ENCODE assay signal across 1 cellular context in genomic region chr3:15797600-15798303, GRCh38.
TF ChIP-seq lines count a peak whose summit lies in the region.

Gene ANKRD28 (minus strand): TSS chr3:15797979. CDS start chr3:15796521, 1,458 bp downstream.

TF ChIP-seq in K562, 482 proteins besides CTCF, POLR2A, EP300 and RAD21 (continued from another document and continues in another):
- no peak for TF ChIP-seq MAX (CRISPR knock-in tag; IDR thresholded peaks at IDR 0.05)
- TF ChIP-seq CEBPB (tag; IDR thresholded peaks at IDR 0.05): peak; percentile 58; the same call in 1 of the 2 replicates
- TF ChIP-seq ZC3H8 (IDR thresholded peaks at IDR 0.05): no peak
- peak; percentile 65 for TF ChIP-seq EP400 (IDR thresholded peaks at IDR 0.05)
- no peak for TF ChIP-seq DMBX1 (CRISPR knock-in tag; IDR thresholded peaks at IDR 0.05; ENCODE audit: borderline replicate concordance)
- TF ChIP-seq KAT2B (IDR thresholded peaks at IDR 0.05; ENCODE audit: low read depth, low read length): no peak
- TF ChIP-seq, protein P1, sequence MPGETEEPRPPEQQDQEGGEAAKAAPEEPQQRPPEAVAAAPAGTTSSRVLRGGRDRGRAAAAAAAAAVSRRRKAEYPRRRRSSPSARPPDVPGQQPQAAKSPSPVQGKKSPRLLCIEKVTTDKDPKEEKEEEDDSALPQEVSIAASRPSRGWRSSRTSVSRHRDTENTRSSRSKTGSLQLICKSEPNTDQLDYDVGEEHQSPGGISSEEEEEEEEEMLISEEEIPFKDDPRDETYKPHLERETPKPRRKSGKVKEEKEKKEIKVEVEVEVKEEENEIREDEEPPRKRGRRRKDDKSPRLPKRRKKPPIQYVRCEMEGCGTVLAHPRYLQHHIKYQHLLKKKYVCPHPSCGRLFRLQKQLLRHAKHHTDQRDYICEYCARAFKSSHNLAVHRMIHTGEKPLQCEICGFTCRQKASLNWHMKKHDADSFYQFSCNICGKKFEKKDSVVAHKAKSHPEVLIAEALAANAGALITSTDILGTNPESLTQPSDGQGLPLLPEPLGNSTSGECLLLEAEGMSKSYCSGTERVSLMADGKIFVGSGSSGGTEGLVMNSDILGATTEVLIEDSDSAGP (CRISPR knock-in tag; IDR thresholded peaks at IDR 0.05): no peak
- no peak for TF ChIP-seq ATF6 (CRISPR knock-in tag; IDR thresholded peaks at IDR 0.05)
- no peak for TF ChIP-seq NR1H2 (CRISPR knock-in tag; IDR thresholded peaks at IDR 0.05)
- TF ChIP-seq SIRT6 (IDR thresholded peaks at IDR 0.05; ENCODE audit: low read depth, low read length): no peak
- TF ChIP-seq, protein P2, sequence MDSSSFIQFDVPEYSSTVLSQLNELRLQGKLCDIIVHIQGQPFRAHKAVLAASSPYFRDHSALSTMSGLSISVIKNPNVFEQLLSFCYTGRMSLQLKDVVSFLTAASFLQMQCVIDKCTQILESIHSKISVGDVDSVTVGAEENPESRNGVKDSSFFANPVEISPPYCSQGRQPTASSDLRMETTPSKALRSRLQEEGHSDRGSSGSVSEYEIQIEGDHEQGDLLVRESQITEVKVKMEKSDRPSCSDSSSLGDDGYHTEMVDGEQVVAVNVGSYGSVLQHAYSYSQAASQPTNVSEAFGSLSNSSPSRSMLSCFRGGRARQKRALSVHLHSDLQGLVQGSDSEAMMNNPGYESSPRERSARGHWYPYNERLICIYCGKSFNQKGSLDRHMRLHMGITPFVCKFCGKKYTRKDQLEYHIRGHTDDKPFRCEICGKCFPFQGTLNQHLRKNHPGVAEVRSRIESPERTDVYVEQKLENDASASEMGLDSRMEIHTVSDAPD (CRISPR knock-in tag; IDR thresholded peaks at IDR 0.05): no peak
- TF ChIP-seq ZNF316 (IDR thresholded peaks at IDR 0.05): peak; percentile 54
- no peak for TF ChIP-seq SMARCA5 (IDR thresholded peaks at IDR 0.05)
- TF ChIP-seq ZNF655 (CRISPR knock-in tag; IDR thresholded peaks at IDR 0.05): no peak
- TF ChIP-seq, protein P3, sequence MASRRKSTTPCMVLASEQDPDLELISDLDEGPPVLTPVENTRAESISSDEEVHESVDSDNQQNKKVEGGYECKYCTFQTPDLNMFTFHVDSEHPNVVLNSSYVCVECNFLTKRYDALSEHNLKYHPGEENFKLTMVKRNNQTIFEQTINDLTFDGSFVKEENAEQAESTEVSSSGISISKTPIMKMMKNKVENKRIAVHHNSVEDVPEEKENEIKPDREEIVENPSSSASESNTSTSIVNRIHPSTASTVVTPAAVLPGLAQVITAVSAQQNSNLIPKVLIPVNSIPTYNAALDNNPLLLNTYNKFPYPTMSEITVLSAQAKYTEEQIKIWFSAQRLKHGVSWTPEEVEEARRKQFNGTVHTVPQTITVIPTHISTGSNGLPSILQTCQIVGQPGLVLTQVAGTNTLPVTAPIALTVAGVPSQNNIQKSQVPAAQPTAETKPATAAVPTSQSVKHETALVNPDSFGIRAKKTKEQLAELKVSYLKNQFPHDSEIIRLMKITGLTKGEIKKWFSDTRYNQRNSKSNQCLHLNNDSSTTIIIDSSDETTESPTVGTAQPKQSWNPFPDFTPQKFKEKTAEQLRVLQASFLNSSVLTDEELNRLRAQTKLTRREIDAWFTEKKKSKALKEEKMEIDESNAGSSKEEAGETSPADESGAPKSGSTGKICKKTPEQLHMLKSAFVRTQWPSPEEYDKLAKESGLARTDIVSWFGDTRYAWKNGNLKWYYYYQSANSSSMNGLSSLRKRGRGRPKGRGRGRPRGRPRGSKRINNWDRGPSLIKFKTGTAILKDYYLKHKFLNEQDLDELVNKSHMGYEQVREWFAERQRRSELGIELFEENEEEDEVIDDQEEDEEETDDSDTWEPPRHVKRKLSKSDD (conservative IDR thresholded peaks at IDR 0.05; ENCODE audit: low read length): no peak
- no peak for TF ChIP-seq TCFL5 (CRISPR knock-in tag; conservative IDR thresholded peaks at IDR 0.05)
- TF ChIP-seq POLR2AphosphoS5 (IDR thresholded peaks at IDR 0.05; ENCODE audit: control insufficient read depth, insufficient read depth, low read depth, low read length): no peak
- TF ChIP-seq ZNF444 (CRISPR knock-in tag; IDR thresholded peaks at IDR 0.05): no peak
- TF ChIP-seq PRPF4 (IDR thresholded peaks at IDR 0.05; ENCODE audit: insufficient read depth, low read depth, low read length, poor library complexity, severe bottlenecking): no peak
- 0 out of 2 replicates have a peak, but pooled peaks have one; percentile 11 for TF ChIP-seq NFATC3 (IDR thresholded peaks at IDR 0.05)
- no peak for TF ChIP-seq HNRNPK (IDR thresholded peaks at IDR 0.05; ENCODE audit: low read depth, low read length, poor library complexity, severe bottlenecking)
- TF ChIP-seq TARDBP (IDR thresholded peaks at IDR 0.05): no peak
- TF ChIP-seq ZBTB2 (IDR thresholded peaks at IDR 0.05): peak; percentile 52; the same call in 1 of the 2 replicates
- TF ChIP-seq STAG1 (CRISPR knock-in tag; IDR thresholded peaks at IDR 0.05; ENCODE audit: borderline replicate concordance): no peak
- TF ChIP-seq, protein P4, sequence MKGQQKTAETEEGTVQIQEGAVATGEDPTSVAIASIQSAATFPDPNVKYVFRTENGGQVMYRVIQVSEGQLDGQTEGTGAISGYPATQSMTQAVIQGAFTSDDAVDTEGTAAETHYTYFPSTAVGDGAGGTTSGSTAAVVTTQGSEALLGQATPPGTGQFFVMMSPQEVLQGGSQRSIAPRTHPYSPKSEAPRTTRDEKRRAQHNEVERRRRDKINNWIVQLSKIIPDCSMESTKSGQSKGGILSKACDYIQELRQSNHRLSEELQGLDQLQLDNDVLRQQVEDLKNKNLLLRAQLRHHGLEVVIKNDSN (CRISPR knock-in tag; IDR thresholded peaks at IDR 0.05): no peak
- TF ChIP-seq SMAD2 (IDR thresholded peaks at IDR 0.05; ENCODE audit: low read depth, low read length): no peak
- no peak for TF ChIP-seq SNAPC5 (CRISPR knock-in tag; IDR thresholded peaks at IDR 0.05)
- TF ChIP-seq KLF13 (tag; IDR thresholded peaks at IDR 0.05; ENCODE audit: borderline replicate concordance, low read depth): no peak
- TF ChIP-seq, protein P5, sequence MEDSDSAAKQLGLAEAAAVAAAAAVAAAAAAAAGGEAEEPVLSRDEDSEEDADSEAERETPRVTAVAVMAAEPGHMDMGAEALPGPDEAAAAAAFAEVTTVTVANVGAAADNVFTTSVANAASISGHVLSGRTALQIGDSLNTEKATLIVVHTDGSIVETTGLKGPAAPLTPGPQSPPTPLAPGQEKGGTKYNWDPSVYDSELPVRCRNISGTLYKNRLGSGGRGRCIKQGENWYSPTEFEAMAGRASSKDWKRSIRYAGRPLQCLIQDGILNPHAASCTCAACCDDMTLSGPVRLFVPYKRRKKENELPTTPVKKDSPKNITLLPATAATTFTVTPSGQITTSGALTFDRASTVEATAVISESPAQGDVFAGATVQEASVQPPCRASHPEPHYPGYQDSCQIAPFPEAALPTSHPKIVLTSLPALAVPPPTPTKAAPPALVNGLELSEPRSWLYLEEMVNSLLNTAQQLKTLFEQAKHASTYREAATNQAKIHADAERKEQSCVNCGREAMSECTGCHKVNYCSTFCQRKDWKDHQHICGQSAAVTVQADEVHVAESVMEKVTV (CRISPR knock-in tag; IDR thresholded peaks at IDR 0.05): 0 out of 2 replicates have a peak, but pooled peaks have one; percentile 16
- TF ChIP-seq MAZ (CRISPR knock-in tag; conservative IDR thresholded peaks at IDR 0.05 in 1 of 2, IDR thresholded peaks at IDR 0.05 in 1 of 2): peak in 1 of 2 experiments; percentile 7; a peak in 1 of 4 replicates
- peak; percentile 39; the same call in 1 of the 2 replicates for TF ChIP-seq GATAD2B (IDR thresholded peaks at IDR 0.05; ENCODE audit: borderline replicate concordance)
- no peak for TF ChIP-seq ZNF436 (CRISPR knock-in tag; IDR thresholded peaks at IDR 0.05)
- TF ChIP-seq FOXM1 (IDR thresholded peaks at IDR 0.05; ENCODE audit: low read depth): peak; percentile 85
- no peak for TF ChIP-seq FOXM1 (CRISPR knock-in tag; IDR thresholded peaks at IDR 0.05; ENCODE audit: low read depth)
- TF ChIP-seq HIVEP1 (CRISPR knock-in tag; IDR thresholded peaks at IDR 0.05): no peak
- TF ChIP-seq ZNF224 (CRISPR knock-in tag; IDR thresholded peaks at IDR 0.05): no peak
- TF ChIP-seq TFAP4 (CRISPR knock-in tag; IDR thresholded peaks at IDR 0.05; ENCODE audit: borderline replicate concordance): no peak
- 0 out of 3 replicates have a peak, but pooled peaks of 1 of the 2 experiments have one; percentile 10 for TF ChIP-seq CBX3 (IDR thresholded peaks at IDR 0.05; ENCODE audit: borderline replicate concordance in 1 of 2, low read length in 2 of 2)
- no peak for TF ChIP-seq THRB (CRISPR knock-in tag; conservative IDR thresholded peaks at IDR 0.05)
- TF ChIP-seq ZNF184 (CRISPR knock-in tag; IDR thresholded peaks at IDR 0.05): no peak
- no peak for TF ChIP-seq MIER1 (IDR thresholded peaks at IDR 0.05; ENCODE audit: low read depth)
- no peak for TF ChIP-seq TSC22D4 (tag; IDR thresholded peaks at IDR 0.05)
- peak; percentile 63 for TF ChIP-seq SMARCC2 (IDR thresholded peaks at IDR 0.05; ENCODE audit: low read depth)
- TF ChIP-seq MTF1 (CRISPR knock-in tag; IDR thresholded peaks at IDR 0.05; ENCODE audit: borderline replicate concordance): no peak
- no peak for TF ChIP-seq SIN3A (IDR thresholded peaks at IDR 0.05; ENCODE audit: borderline replicate concordance in 2 of 2, control insufficient read depth in 1 of 2, low read depth in 2 of 2, low read length in 2 of 2)
- 0 out of 2 replicates have a peak, but pooled peaks have one; percentile 29 for TF ChIP-seq LCOR (CRISPR knock-in tag; IDR thresholded peaks at IDR 0.05)
- peak; percentile 54 to 79; a peak in 1 of 4 replicates for TF ChIP-seq TEAD1 (CRISPR knock-in tag; IDR thresholded peaks at IDR 0.05)
- TF ChIP-seq POU5F1 (IDR thresholded peaks at IDR 0.05; ENCODE audit: borderline replicate concordance, low read depth, low read length, partially characterized antibody): no peak
- no peak for TF ChIP-seq ZFPM2 (CRISPR knock-in tag; IDR thresholded peaks at IDR 0.05)
- TF ChIP-seq PHF20 (IDR thresholded peaks at IDR 0.05; ENCODE audit: partially characterized antibody): no peak
- no peak for TF ChIP-seq LARP7 (IDR thresholded peaks at IDR 0.05)
- TF ChIP-seq ZNF830 (CRISPR knock-in tag; IDR thresholded peaks at IDR 0.05): no peak
- TF ChIP-seq SNRNP70 (optimal IDR thresholded peaks at IDR 0.05; ENCODE audit: low read depth, low read length): no peak
